In genomic region chrX:154822029-154822428, GRCh38 we compare ENCODE assay signal across 13 cellular contexts. TPM values are rescaled to one million over a fixed set of nuclear protein-coding genes. Genes with fewer than 3 reads are reported as not detected.
A peak's percentile ranks its signal among the peaks of the same experiment; 100 is the strongest.
DNase-seq lines count a peak whose midpoint lies in the region; TF ChIP-seq lines count a peak whose summit lies in the region.
"Had no signal": no experiment of that assay in that cellular context is flagged by ENCODE, and none has a peak within 500 bp of the region (broad histone marks: within the 10 kb centered on the region; RNA-seq: fewer than 3 reads in every experiment).

No MANE protein-coding gene starts in this region.

- DNase-seq in H7 = peak; percentile 24
- no peak for DNase-seq in NCI-H146 treated with DMSO at 0.1 percent for 48 hours (lab: John Stamatoyannopoulos, UW; ENCODE audit: unreplicated experiment)
- no peak for DNase-seq in prostate gland (ENCODE audit: low spot score)
- DNase-seq in uterus = no peak
- DNase-seq: CD8-positive, alpha-beta T cell; COR-L47; DND-41; GF-D8; GM23248 had no signal

- H3K4me3 ChIP-seq in H7 (ENCODE audit: insufficient read depth, low read depth, low read length) (no peak overlapping the region), OCI-LY3 (ENCODE audit: low read length) (no peak overlapping the region), iPS-20b (ENCODE audit: low read length) (peak overlapping the region; percentile 30; the same call in 1 of the 2 replicates), prostate gland (no peak overlapping the region), uterus (no peak overlapping the region)
- H3K4me3 ChIP-seq: GM23248 had no signal

- H3K36me3 ChIP-seq in H7 (replicated peaks; ENCODE audit: control insufficient read depth, insufficient read depth, low read length) = no peaks in the 10 kb centered on the region
- no peaks in the 10 kb centered on the region for H3K36me3 ChIP-seq in OCI-LY3 (replicated peaks; ENCODE audit: low read depth, low read length)
- no peaks in the 10 kb centered on the region for H3K36me3 ChIP-seq in iPS-20b (ENCODE audit: insufficient read depth, low read depth, low read length)
- no peaks in the 10 kb centered on the region for H3K36me3 ChIP-seq in prostate gland
- no peaks in the 10 kb centered on the region for H3K36me3 ChIP-seq in uterus

- TF ChIP-seq CTCF in OCI-LY3 (IDR thresholded peaks at IDR 0.05; ENCODE audit: low read depth, low read length) (no peak), prostate gland (IDR thresholded peaks at IDR 0.05) (no peak), uterus (IDR thresholded peaks at IDR 0.05) (no peak)

- no peak for TF ChIP-seq POLR2A in prostate gland (IDR thresholded peaks at IDR 0.05)
- no peak for TF ChIP-seq POLR2A in uterus (IDR thresholded peaks at IDR 0.05)

- H4K20me1 ChIP-seq in OCI-LY3 (ENCODE audit: insufficient read depth, low read length) = no peaks in the 10 kb centered on the region

- H3K27ac ChIP-seq in OCI-LY3 (ENCODE audit: low read length) = peak overlapping the region; percentile 60
- H3K27ac ChIP-seq in iPS-20b (ENCODE audit: low read length) = no peak overlapping the region
- H3K27ac ChIP-seq in prostate gland = no peak overlapping the region
- H3K27ac ChIP-seq in uterus = no peak overlapping the region
- H3K27ac ChIP-seq: GM23248 had no signal

- H3K27me3 ChIP-seq in H7 (ENCODE audit: control insufficient read depth, insufficient read depth, low read length) (no peaks in the 10 kb centered on the region), OCI-LY3 (ENCODE audit: low read depth, low read length) (no peaks in the 10 kb centered on the region), iPS-20b (ENCODE audit: insufficient read depth, low read length) (no peaks in the 10 kb centered on the region), prostate gland (replicated peaks; ENCODE audit: insufficient read depth) (no peaks in the 10 kb centered on the region), uterus (no peaks in the 10 kb centered on the region)

- no peaks in the 10 kb centered on the region for H3K79me2 ChIP-seq in OCI-LY3 (ENCODE audit: low read length)

- H3K4me2 ChIP-seq in OCI-LY3 (ENCODE audit: low read length) = peak overlapping the region; percentile 43

- H3K9ac ChIP-seq in OCI-LY3 (ENCODE audit: low read length) (no peak overlapping the region; the same call in 1 of the 2 replicates), iPS-20b (ENCODE audit: low read depth, low read length) (no peak overlapping the region)
- H3K9ac ChIP-seq: GM23248 had no signal

- 58% methylated on average over 3 of the region's 3 CpGs for WGBS in prostate gland

- no peak overlapping the region for H2AFZ ChIP-seq in OCI-LY3 (ENCODE audit: low read depth, low read length)
- H2AFZ ChIP-seq: GM23248 had no signal

- H3K9me3 ChIP-seq in OCI-LY3 (ENCODE audit: insufficient read depth, low read length) = no peaks in the 10 kb centered on the region
- no peaks in the 10 kb centered on the region; the same call in 1 of the 2 replicates for H3K9me3 ChIP-seq in iPS-20b (ENCODE audit: insufficient read depth, low read depth, low read length)
- no peaks in the 10 kb centered on the region for H3K9me3 ChIP-seq in prostate gland
- H3K9me3 ChIP-seq in uterus = no peaks in the 10 kb centered on the region

- H3K4me1 ChIP-seq in OCI-LY3 (ENCODE audit: low read length) = peaks cover 60% of the 10 kb centered on the region
- peaks cover 16% of the 10 kb centered on the region for H3K4me1 ChIP-seq in iPS-20b (ENCODE audit: insufficient read depth, low read length)
- H3K4me1 ChIP-seq in prostate gland (replicated peaks) = no peaks in the 10 kb centered on the region
- no peaks in the 10 kb centered on the region for H3K4me1 ChIP-seq in uterus

- intact Hi-C loops in prostate gland (cut with DNase I) = no loop called here
- intact Hi-C loops in uterus (cut with DNase I; ENCODE audit: low total_unique reads) = no loop called here

RNA-seq across cellular contexts. Expression of gene SMIM9, which starts 12.4 kb away (rescaled TPM):
- not detected in 2 replicates for total RNA-seq in H7 (2014; rRNA removed; shearing (Covaris generic))
- not detected for total RNA-seq in prostate gland
- not detected for total RNA-seq in uterus
- total RNA-seq: A673; CD8-positive, alpha-beta T cell; GM23248; HepG2 had no signal

RNA-seq across cellular contexts. Expression of gene MPP1, which starts 16.7 kb away (rescaled TPM):
- 10.5 and 12.5 TPM in 2 replicates for total RNA-seq in H7 (2014; rRNA removed; shearing (Covaris generic))
- total RNA-seq in prostate gland (10 to 100 TPM; 38.2 to 43.6 TPM), uterus (10 to 100 TPM in 3 of 4 donors, 1 to 10 TPM in 1; 8.5 to 31.0 (median 20.4) TPM)

RNA-seq across cellular contexts. Expression of gene DKC1, which starts 59.4 kb away (rescaled TPM):
- total RNA-seq in H7 (2014; rRNA removed; shearing (Covaris generic)) = 55.4 and 65.6 TPM in 2 replicates
- 10 to 100 TPM; 22.6 to 58.2 TPM for total RNA-seq in prostate gland
- 10 to 100 TPM in 2 of 4 donors, 1 to 10 TPM in 2; 6.4 to 36.4 (median 19.1) TPM for total RNA-seq in uterus
